ENCODE assay signal across 8 cellular contexts in genomic region chr1:64136749-64137568, GRCh38.
DNase-seq lines count a peak whose midpoint lies in the region; ATAC-seq and TF ChIP-seq lines count a peak whose summit lies in the region.

No MANE protein-coding gene starts in this region.

- no peak overlapping the region for H4K8ac ChIP-seq in IMR-90 (ENCODE audit: low read depth in 2 of 2, low read length in 2 of 2)

- no peak overlapping the region; the same call in 1 of the 2 replicates for H3K18ac ChIP-seq in IMR-90 (ENCODE audit: low read depth, low read length)

- H3K4me1 ChIP-seq in IMR-90 (ENCODE audit: control insufficient read depth, insufficient read depth, low read length) (peaks cover 7% of the 10 kb centered on the region; the same call in 1 of the 2 replicates), neutrophil (ENCODE audit: control insufficient read depth in 1 of 2, insufficient read depth in 1 of 2, low read depth in 1 of 2, low read length in 1 of 2) (no peaks in the 10 kb centered on the region), suprapubic skin (peaks cover 6% of the 10 kb centered on the region)

- in situ Hi-C loops in IMR-90 (cut with MboI; ENCODE audit: low sequenced_read_pairs), result loop anchor here (10.0 kb wide), 1 partner anchor 522 kb away; no protein-coding TSS in a partner anchor

- H3K4ac ChIP-seq in IMR-90 (ENCODE audit: low read depth, low read length), result no peak overlapping the region

- peak overlapping the region; percentile 28; the same call in 1 of the 2 replicates for H2BK20ac ChIP-seq in IMR-90 (ENCODE audit: low read depth, low read length)

- no peak for TF ChIP-seq EP300 in suprapubic skin (IDR thresholded peaks at IDR 0.05)

- H3K4me3 ChIP-seq in IMR-90 (ENCODE audit: insufficient read depth, low read depth, low read length), result no peak overlapping the region
- no peak overlapping the region for H3K4me3 ChIP-seq in fibroblast of pulmonary artery (replicated peaks; ENCODE audit: low read depth, low read length)
- H3K4me3 ChIP-seq in neutrophil (ENCODE audit: low read depth in 1 of 2, low read length in 1 of 2), result no peak overlapping the region
- H3K4me3 ChIP-seq in suprapubic skin, result no peak overlapping the region

- ATAC-seq in GM19467 (IDR thresholded peaks at IDR 0.05; ENCODE audit: unreplicated experiment), result peak; percentile 78
- ATAC-seq in IMR-90 (ENCODE audit: low read depth), result peak; percentile 79
- ATAC-seq in activated T-cell treated with anti-CD3 and anti-CD28 coated beads, Interleukin-2, amount 50 U/mL, for 72 hours (replicated peaks in 1 of 2), result peak; percentile 76

- H2AK9ac ChIP-seq in IMR-90 (replicated peaks; ENCODE audit: low read depth, low read length, poor library complexity), result no peak overlapping the region

- H2BK15ac ChIP-seq in IMR-90 (ENCODE audit: low read depth, low read length), result 0 out of 3 replicates have a peak overlapping the region, but pooled peaks have one; percentile 4

- no peak overlapping the region for H3K56ac ChIP-seq in IMR-90 (ENCODE audit: extremely low read depth, insufficient read depth, low read length)

- H4K20me1 ChIP-seq in IMR-90 (ENCODE audit: insufficient read depth, low read length), result no peaks in the 10 kb centered on the region; the same call in 1 of the 2 replicates

- H3K14ac ChIP-seq in IMR-90 (replicated peaks; ENCODE audit: low read depth, low read length), result no peak overlapping the region

- no TSS peak for BruUV-seq in IMR-90 (replicated peaks; lab: Mats Ljungman, UMichigan)

- TF ChIP-seq POLR2A in IMR-90 (IDR thresholded peaks at IDR 0.05; ENCODE audit: low read depth, low read length) (no peak), suprapubic skin (IDR thresholded peaks at IDR 0.05) (no peak)

- TF ChIP-seq RAD21 in IMR-90 (IDR thresholded peaks at IDR 0.05; ENCODE audit: low read length), result peak; percentile 90

- H3K23ac ChIP-seq in IMR-90 (ENCODE audit: low read depth, low read length), result no peak overlapping the region

- 0% methylated on average over 2 of the region's 10 CpGs; no CpG with 5 or more reads in 1 of the 2 experiments for whole genome bisulfite sequencing in IMR-90 (ENCODE audit: extremely low coverage in 2 of 2, insufficient read length in 1 of 2), 2 experiments
- WGBS in suprapubic skin, result 34% methylated on average over 10 of the region's 10 CpGs

- H3K4me2 ChIP-seq in IMR-90 (ENCODE audit: low read depth, low read length), result no peak overlapping the region

- no peak overlapping the region for H2AFZ ChIP-seq in IMR-90 (replicated peaks; ENCODE audit: low read length, poor library complexity)

- no peak overlapping the region for H4K5ac ChIP-seq in IMR-90 (ENCODE audit: low read depth, low read length)

- intact Hi-C loops in IMR-90 (cut with micrococcal nuclease), result loop anchor here (1.0 to 2.0 kb wide), 6 partner anchors 106 to 521 kb away; no protein-coding TSS in a partner anchor

- DNase-seq in COLO829 (ENCODE audit: low spot score) (peak; percentile 68), IMR-90 (peak; percentile 94), OCI-M2 (lab: John Stamatoyannopoulos, UW; ENCODE audit: unreplicated experiment) (peak; percentile 15), fibroblast of pulmonary artery (ENCODE audit: low read depth) (peak; percentile 92), suprapubic skin (ENCODE audit: low spot score in 2 of 2) (peak; percentile 84 to 86)
- DNase-seq in activated T-cell treated with anti-CD3 and anti-CD28 coated beads, Interleukin-2, amount 50 U/mL, for 72 hours, result peak; percentile 57 to 76

- no peaks in the 10 kb centered on the region for H3K4me1 Mint-ChIP-seq in activated T-cell treated with anti-CD3 and anti-CD28 coated beads, Interleukin-2, amount 50 U/mL, for 72 hours (ENCODE audit: low read depth)

- H3K27ac ChIP-seq in IMR-90 (ENCODE audit: insufficient read depth, low read length) (no peak overlapping the region), neutrophil (no peak overlapping the region), suprapubic skin (no peak overlapping the region)

- H3K27me3 ChIP-seq in IMR-90 (ENCODE audit: control insufficient read depth, insufficient read depth, low read length) (no peaks in the 10 kb centered on the region), neutrophil (peaks cover 10% of the 10 kb centered on the region), suprapubic skin (no peaks in the 10 kb centered on the region)

- H3K27ac Mint-ChIP-seq in activated T-cell treated with anti-CD3 and anti-CD28 coated beads, Interleukin-2, amount 50 U/mL, for 72 hours, result no peak overlapping the region

- H3K36me3 ChIP-seq in IMR-90 (ENCODE audit: control insufficient read depth, insufficient read depth, low read length) (peaks cover 4% of the 10 kb centered on the region), neutrophil (no peaks in the 10 kb centered on the region), suprapubic skin (peaks cover 3% of the 10 kb centered on the region)

- H2BK5ac ChIP-seq in IMR-90 (ENCODE audit: low read depth, low read length, poor library complexity, severe bottlenecking), result no peak overlapping the region

- dilution Hi-C loops in IMR-90 (cut with HindIII; ENCODE audit: low sequenced_read_pairs, unreplicated experiment), result no loop called here

- H3K27me3 Mint-ChIP-seq in activated T-cell treated with anti-CD3 and anti-CD28 coated beads, Interleukin-2, amount 50 U/mL, for 72 hours (ENCODE audit: low read depth), result no peaks in the 10 kb centered on the region

- POLR2A ChIA-PET in IMR-90 (lab: Charles Lee; ENCODE audit: unreplicated experiment), result no interaction called here

- H3K4me3 Mint-ChIP-seq in activated T-cell treated with anti-CD3 and anti-CD28 coated beads, Interleukin-2, amount 50 U/mL, for 72 hours, result no peak overlapping the region

- no peak overlapping the region for H3K9ac ChIP-seq in IMR-90 (ENCODE audit: low read depth, low read length)

- H3K9me1 ChIP-seq in IMR-90 (ENCODE audit: insufficient read depth, low read length), result peaks cover 8% of the 10 kb centered on the region; the same call in 1 of the 2 replicates

- peaks cover 2% of the 10 kb centered on the region; the same call in 1 of the 2 replicates for H3K9me3 ChIP-seq in IMR-90 (ENCODE audit: control insufficient read depth, insufficient read depth, low read length)
- H3K9me3 ChIP-seq in neutrophil, result no peaks in the 10 kb centered on the region
- no peaks in the 10 kb centered on the region for H3K9me3 ChIP-seq in suprapubic skin

- no peak overlapping the region; the same call in 1 of the 2 replicates for H2AK5ac ChIP-seq in IMR-90 (ENCODE audit: low read depth, low read length)

- peak overlapping the region; percentile 10; the same call in 1 of the 2 replicates for H2BK120ac ChIP-seq in IMR-90 (ENCODE audit: low read depth, low read length)

- no peaks in the 10 kb centered on the region for H3K79me1 ChIP-seq in IMR-90 (ENCODE audit: low read depth in 1 of 2, low read length in 2 of 2)

- TF ChIP-seq CTCF in IMR-90 (conservative IDR thresholded peaks at IDR 0.05; ENCODE audit: low read depth, low read length), result peak; percentile 90
- peak; percentile 94 for TF ChIP-seq CTCF in fibroblast of pulmonary artery (IDR thresholded peaks at IDR 0.05; ENCODE audit: low read length, missing control alignments)
- peak; percentile 79 for TF ChIP-seq CTCF in neutrophil (IDR thresholded peaks at IDR 0.05)
- TF ChIP-seq CTCF in suprapubic skin (IDR thresholded peaks at IDR 0.05), result peak; percentile 75 to 84

- no peaks in the 10 kb centered on the region for H3K9me3 Mint-ChIP-seq in activated T-cell treated with anti-CD3 and anti-CD28 coated beads, Interleukin-2, amount 50 U/mL, for 72 hours

- CTCF ChIA-PET in IMR-90 (lab: Yijun Ruan, JAX), result interaction anchor here (0.5 to 3.6 kb wide), 26 partner anchors 10 to 910 kb away, joined by 3 to 41 read pairs (median 4); partner anchors contain the start of gene ROR1

- H3K36me3 Mint-ChIP-seq in activated T-cell treated with anti-CD3 and anti-CD28 coated beads, Interleukin-2, amount 50 U/mL, for 72 hours (ENCODE audit: insufficient read depth in 2 of 2), result no peaks in the 10 kb centered on the region

- no peak overlapping the region for H4K91ac ChIP-seq in IMR-90 (ENCODE audit: insufficient read depth, low read depth, low read length)

TF ChIP-seq in IMR-90, 13 proteins besides CTCF, POLR2A, EP300 and RAD21:
- TF ChIP-seq SMC3 (IDR thresholded peaks at IDR 0.05; ENCODE audit: low read depth, low read length), result peak; percentile 88
- no peak for TF ChIP-seq CEBPB (IDR thresholded peaks at IDR 0.05; ENCODE audit: low read depth, low read length)
- TF ChIP-seq MAZ (IDR thresholded peaks at IDR 0.05; ENCODE audit: borderline replicate concordance, low read depth, low read length), result no peak
- no peak for TF ChIP-seq RFX5 (IDR thresholded peaks at IDR 0.05; ENCODE audit: low read depth, low read length)
- 0 out of 2 replicates have a peak, but pooled peaks have one; percentile 12 for TF ChIP-seq MAFK (IDR thresholded peaks at IDR 0.05; ENCODE audit: low read depth, low read length)
- TF ChIP-seq ELK1 (IDR thresholded peaks at IDR 0.05; ENCODE audit: borderline replicate concordance, low read depth, low read length), result no peak
- no peak for TF ChIP-seq CHD1 (IDR thresholded peaks at IDR 0.05; ENCODE audit: low read depth, low read length)
- TF ChIP-seq BHLHE40 (IDR thresholded peaks at IDR 0.05; ENCODE audit: low read depth, low read length), result no peak
- no peak for TF ChIP-seq FOS (IDR thresholded peaks at IDR 0.05; ENCODE audit: low read depth, low read length)
- 0 out of 2 replicates have a peak, but pooled peaks have one; percentile 3 for TF ChIP-seq NFE2L2 (IDR thresholded peaks at IDR 0.05; ENCODE audit: low read depth, low read length)
- TF ChIP-seq MXI1 (IDR thresholded peaks at IDR 0.05; ENCODE audit: borderline replicate concordance, low read depth, low read length), result 0 out of 2 replicates have a peak, but pooled peaks have one; percentile 37
- TF ChIP-seq, protein P1, sequence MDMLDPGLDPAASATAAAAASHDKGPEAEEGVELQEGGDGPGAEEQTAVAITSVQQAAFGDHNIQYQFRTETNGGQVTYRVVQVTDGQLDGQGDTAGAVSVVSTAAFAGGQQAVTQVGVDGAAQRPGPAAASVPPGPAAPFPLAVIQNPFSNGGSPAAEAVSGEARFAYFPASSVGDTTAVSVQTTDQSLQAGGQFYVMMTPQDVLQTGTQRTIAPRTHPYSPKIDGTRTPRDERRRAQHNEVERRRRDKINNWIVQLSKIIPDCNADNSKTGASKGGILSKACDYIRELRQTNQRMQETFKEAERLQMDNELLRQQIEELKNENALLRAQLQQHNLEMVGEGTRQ (IDR thresholded peaks at IDR 0.05; ENCODE audit: low read depth, low read length), result no peak
- TF ChIP-seq RCOR1 (IDR thresholded peaks at IDR 0.05; ENCODE audit: insufficient replicate concordance, low read length), result no peak

Comparison
In these comparisons a context has a peak if more than half of its experiments do, and no peak if none do; other contexts are left out.
1. DNase-seq: peak in every context shown above with its lines; median percentile 94 in IMR-90; 92 in fibroblast of pulmonary artery; 85 in suprapubic skin; 68 in COLO829; 66 in activated T-cell treated with anti-CD3 and anti-CD28 coated beads, Interleukin-2, amount 50 U/mL, for 72 hours; 15 in OCI-M2.